9 cellular contexts compared by ENCODE assay signal in the genomic region with DNA sequence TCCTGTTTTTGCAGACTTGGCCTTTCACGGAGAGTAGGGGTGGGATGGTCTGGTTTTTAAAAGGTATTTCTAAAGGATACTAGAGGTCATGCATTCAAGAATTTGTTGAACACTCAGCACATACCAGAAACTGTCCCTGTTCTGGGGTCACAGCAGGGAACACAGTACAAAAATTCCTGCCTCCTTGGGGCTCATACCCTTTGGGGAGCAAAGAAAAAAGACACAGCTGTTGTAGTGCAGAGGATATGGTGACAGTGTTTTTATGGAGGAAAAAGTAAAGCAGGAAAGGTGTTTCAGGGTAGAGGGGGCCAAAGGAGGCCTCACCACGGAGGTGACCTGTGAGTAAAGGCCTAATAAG. TPM values are rescaled to one million over a fixed set of nuclear protein-coding genes. Genes with fewer than 3 reads are reported as not detected.
DNase-seq lines count a peak whose midpoint lies in the region; ATAC-seq, FAIRE-seq and TF ChIP-seq lines count a peak whose summit lies in the region.
"Had no signal": no experiment of that assay in that cellular context is flagged by ENCODE, and none has a peak within 500 bp of the region (broad histone marks: within the 10 kb centered on the region; RNA-seq: fewer than 3 reads in every experiment).

No MANE protein-coding gene starts in this region.

- H3K27me3 ChIP-seq in PC-9 (ENCODE audit: insufficient read depth, low read depth) (no peaks in the 10 kb centered on the region), K562 (ENCODE audit: control insufficient read depth in 2 of 2, insufficient read depth in 2 of 2, low read length in 2 of 2) (no peaks in the 10 kb centered on the region), psoas muscle (ENCODE audit: insufficient read depth in 3 of 3, low read length in 2 of 3) (no peaks in the 10 kb centered on the region)

- H3K4me3 ChIP-seq in PC-9 (no peak overlapping the region), K562 (no peak overlapping the region), psoas muscle (no peak overlapping the region)

- H3K36me3 ChIP-seq in PC-9 (ENCODE audit: low read depth), result peaks cover 46% of the 10 kb centered on the region
- H3K36me3 ChIP-seq in K562 (ENCODE audit: control insufficient read depth, insufficient read depth, low read length), result peaks cover 55% of the 10 kb centered on the region
- H3K36me3 ChIP-seq in psoas muscle (ENCODE audit: insufficient read depth in 1 of 2, low read depth in 1 of 2), result peaks cover 13 to 56% of the 10 kb centered on the region in 2 donors

- H3F3A ChIP-seq in PC-9 (ENCODE audit: insufficient read depth, low read depth), result peaks cover 85% of the 10 kb centered on the region

- peaks cover 21% of the 10 kb centered on the region for H3K4me1 ChIP-seq in PC-9 (replicated peaks; ENCODE audit: insufficient read depth)
- peaks cover 58 to 70% of the 10 kb centered on the region in 2 experiments for H3K4me1 ChIP-seq in K562 (replicated peaks in 1 of 2; ENCODE audit: control insufficient read depth in 2 of 2, insufficient read depth in 2 of 2, low read length in 2 of 2)
- H3K4me1 ChIP-seq in psoas muscle, result peaks cover 19% of the 10 kb centered on the region

- peak overlapping the region in 1 of 2 experiments; percentile 75; a peak in 3 of 4 replicates for H3K9ac ChIP-seq in K562 (ENCODE audit: insufficient read depth in 1 of 2, low read depth in 2 of 2, low read length in 2 of 2)

- H3K9me1 ChIP-seq in K562 (ENCODE audit: control insufficient read depth, insufficient read depth, low read length), result peaks cover under 1% of the 10 kb centered on the region

- no peak for TF ChIP-seq EP300 in K562 (IDR thresholded peaks at IDR 0.05; ENCODE audit: low read length)

- H4K20me1 ChIP-seq in PC-9 (ENCODE audit: insufficient read depth), result peaks cover 70% of the 10 kb centered on the region
- peaks cover 48% of the 10 kb centered on the region for H4K20me1 ChIP-seq in K562 (replicated peaks; ENCODE audit: control insufficient read depth, insufficient read depth, low read length)

- TF ChIP-seq RAD21 in K562 (CRISPR knock-in tag; conservative IDR thresholded peaks at IDR 0.05 in 1 of 2, IDR thresholded peaks at IDR 0.05 in 1 of 2), result no peak

- no peak overlapping the region for H3K4me2 ChIP-seq in PC-9
- H3K4me2 ChIP-seq in K562 (ENCODE audit: insufficient read depth, low read length), result peak overlapping the region; percentile 56

- H3K79me2 ChIP-seq in PC-9 (ENCODE audit: low read depth) (peaks cover 32% of the 10 kb centered on the region), K562 (ENCODE audit: control insufficient read depth, insufficient read depth, low read length) (peaks cover 34% of the 10 kb centered on the region)

- CTCF ChIA-PET in PC-9 (lab: Charles Lee) (interaction anchor here (0.6 kb wide), 1 partner anchor 497 kb away, joined by 13 read pairs; no protein-coding TSS in a partner anchor), K562 (lab: Yijun Ruan, JAX; ENCODE audit: low intra/inter-chr PET ratio) (no interaction called here)

- no peak for TF ChIP-seq POLR2A in K562 (conservative IDR thresholded peaks at IDR 0.05)

- H3K9me3 ChIP-seq in PC-9 (ENCODE audit: insufficient read depth, low read depth) (no peaks in the 10 kb centered on the region), K562 (replicated peaks; ENCODE audit: control insufficient read depth, insufficient read depth, low read depth, low read length) (no peaks in the 10 kb centered on the region), psoas muscle (no peaks in the 10 kb centered on the region)

- intact Hi-C loops in PC-9 (cut with micrococcal nuclease; ENCODE audit: unreplicated experiment), result no loop called here
- intact Hi-C loops in K562 (cut with micrococcal nuclease), result loop anchor here (10.0 kb wide), 1 partner anchor 294 kb away; the partner anchor contains the start of gene TUT1
- intact Hi-C loops in psoas muscle (cut with DNase I), result no loop called here

- BruUV-seq in PC-9 (replicated peaks; lab: Mats Ljungman, UMichigan) (no TSS peak), K562 (replicated peaks; lab: Mats Ljungman, UMichigan) (no TSS peak)

- TF ChIP-seq CTCF in PC-9 (conservative IDR thresholded peaks at IDR 0.05) (no peak), K562 (IDR thresholded peaks at IDR 0.05 in 2 of 3, conservative IDR thresholded peaks at IDR 0.05 in 1 of 3; ENCODE audit: insufficient read depth in 2 of 3, low read depth in 1 of 3, low read length in 3 of 3) (no peak), psoas muscle (IDR thresholded peaks at IDR 0.05) (no peak)

- POLR2A ChIA-PET in PC-9 (lab: Charles Lee; ENCODE audit: unreplicated experiment), result no interaction called here
- POLR2A ChIA-PET in K562 (lab: Yijun Ruan, JAX), result interaction anchor here (0.6 to 13.1 kb wide), 20 partner anchors 7 to 215 kb away, joined by 3 to 180 read pairs (median 6); partner anchors contain the start of genes SLC3A2, STX5, TMEM179B and ZBTB3

- in situ Hi-C loops in K562 (cut with MboI), result no loop called here

- no peak for FAIRE-seq in K562 (lab: Jason Lieb, UNC)

- WGBS in K562 (ENCODE audit: insufficient coverage, low coverage, missing lambda C conversion rate), result 18% methylated on average over 2 of the region's 2 CpGs
- WGBS in psoas muscle, 3 donors, result 52 to 75% (median 62%) methylated on average over 2 of the region's 2 CpGs

- ATAC-seq in K562 (peak; percentile 35), psoas muscle (peak in 2 of 4 donors; percentile 3 to 8), GM18867 (IDR thresholded peaks at IDR 0.05; ENCODE audit: unreplicated experiment) (no peak)

- DNase-seq in PC-9 (no peak), K562 (ENCODE audit: extremely low read depth in 1 of 4, low spot score in 3 of 4) (no peak), psoas muscle (no peak), NCI-H510A (lab: John Stamatoyannopoulos, UW) (no peak)
- DNase-seq: activated CD4-positive, alpha-beta memory T cell treated with anti-CD3 and anti-CD28 coated beads, Interleukin-2, amount 10 ng/mL, durations not matched to agents 7 days and 5 days; NCI-H510A treated with DMSO at 0.1 percent for 48 hours had no signal

- H2AFZ ChIP-seq in PC-9, result no peak overlapping the region
- H2AFZ ChIP-seq in K562 (ENCODE audit: low read depth, low read length), result no peak overlapping the region

- H3K27ac ChIP-seq in PC-9, result peak overlapping the region; percentile 27
- peak overlapping the region; percentile 30 for H3K27ac ChIP-seq in K562 (ENCODE audit: extremely low read depth, low read depth, low read length)
- peak overlapping the region; percentile 12 for H3K27ac ChIP-seq in psoas muscle

- no peaks in the 10 kb centered on the region for H3K9me2 ChIP-seq in PC-9 (ENCODE audit: insufficient read depth)

RNA-seq across cellular contexts. Expression of gene SLC3A2, which starts 8.4 kb away (rescaled TPM):
- total RNA-seq in PC-9 (2021) (513 and 619 TPM in 2 replicates), K562 (2014; rRNA removed) (245 and 289 TPM in 2 replicates), K562 (2014; rRNA removed; fragmentation: Illumina TruSeq; extraction: Trizol) (214 and 276 TPM in 2 replicates), K562 (2015; rRNA removed; fragmentation: Illumina TruSeq; extraction: Trizol) (120 and 132 TPM in 2 replicates), K562 (2021) (255 and 276 TPM in 2 replicates), psoas muscle (100 to 1,000 TPM in 3 of 4 donors, 10 to 100 TPM in 1; 62.6 to 187 (median 132) TPM)
- total RNA-seq in K562 (2011; cell fraction: chromatin; rRNA removed; ENCODE audit: low replicate concordance), result 762 and 871 TPM in 2 replicates
- total RNA-seq in K562 (2011; cell fraction: nucleolus; rRNA removed), result 808 and 809 TPM in 2 replicates
- total RNA-seq in K562 (2011; cell fraction: nucleoplasm; rRNA removed), result 628 and 726 TPM in 2 replicates
- polyA plus RNA-seq in K562 (2011; rRNA removed) (282 and 323 TPM in 2 replicates), K562 (2014; fragmentation: Illumina TruSeq; extraction: Trizol) (183 and 221 TPM in 2 replicates), K562 (2014; fragmentation: Nextera tagmentation; extraction: Ambion mirVana) (10 to 100 TPM; 20.0 to 39.7 TPM), K562 (2014; rRNA removed) (254 and 296 TPM in 2 replicates), psoas muscle (100 to 1,000 TPM; 149 to 374 (median 208) TPM)
- polyA plus RNA-seq in K562 (2011; cell fraction: cytosol; rRNA removed), result 289 and 316 TPM in 2 replicates
- polyA plus RNA-seq in K562 (2011; cell fraction: nucleus; rRNA removed), result 1,169 and 1,253 TPM in 2 replicates
- polyA plus RNA-seq in K562 (2012), result 196 and 375 TPM in 2 replicates
- polyA minus RNA-seq in K562 (2011; rRNA and poly(A)+ RNA removed), result 168 and 173 TPM in 2 replicates
- 167 and 196 TPM in 2 replicates for polyA minus RNA-seq in K562 (2011; cell fraction: cytosol; rRNA and poly(A)+ RNA removed)
- 164 and 348 TPM in 2 replicates for polyA minus RNA-seq in K562 (2011; cell fraction: nucleus; rRNA and poly(A)+ RNA removed)

RNA-seq across cellular contexts. Expression of gene CHRM1, which starts 32.1 kb away (rescaled TPM):
- total RNA-seq in PC-9 (2021) (not detected in 2 replicates), K562 (2014; rRNA removed) (not detected in 2 replicates), K562 (2014; rRNA removed; fragmentation: Illumina TruSeq; extraction: Trizol) (not detected in 2 replicates), K562 (2015; rRNA removed; fragmentation: Illumina TruSeq; extraction: Trizol) (not detected in 2 replicates), K562 (2021) (not detected in 2 replicates), psoas muscle (not detected)
- total RNA-seq in K562 (2011; cell fraction: chromatin; rRNA removed; ENCODE audit: low replicate concordance), result not detected in 2 replicates
- not detected in 2 replicates for total RNA-seq in K562 (2011; cell fraction: nucleolus; rRNA removed)
- not detected in 2 replicates for total RNA-seq in K562 (2011; cell fraction: nucleoplasm; rRNA removed)
- polyA plus RNA-seq in K562 (2011; rRNA removed) (not detected in 2 replicates), K562 (2014; fragmentation: Illumina TruSeq; extraction: Trizol) (not detected in 2 replicates), K562 (2014; fragmentation: Nextera tagmentation; extraction: Ambion mirVana) (not detected), K562 (2014; rRNA removed) (not detected in 2 replicates), psoas muscle (under 1 TPM in 1 of 3 donors, not detected in 2; 0.06 TPM)
- not detected in 2 replicates for polyA plus RNA-seq in K562 (2011; cell fraction: cytosol; rRNA removed)
- not detected in 2 replicates for polyA plus RNA-seq in K562 (2011; cell fraction: nucleus; rRNA removed)
- polyA plus RNA-seq in K562 (2012), result not detected in 2 replicates
- not detected in 2 replicates for polyA minus RNA-seq in K562 (2011; rRNA and poly(A)+ RNA removed)
- polyA minus RNA-seq in K562 (2011; cell fraction: cytosol; rRNA and poly(A)+ RNA removed), result not detected in 2 replicates
- not detected in 2 replicates for polyA minus RNA-seq in K562 (2011; cell fraction: nucleus; rRNA and poly(A)+ RNA removed)
- total RNA-seq: activated CD4-positive, alpha-beta memory T cell treated with anti-CD3 and anti-CD28 coated beads, Interleukin-2, amount 10 ng/mL, durations not matched to agents 7 days and 5 days; fibroblast of villous mesenchyme; left lobe of liver had no signal

RNA-seq across cellular contexts. Expression of gene WDR74, which starts 49.7 kb away (rescaled TPM):
- 72.4 and 74.1 TPM in 2 replicates for total RNA-seq in PC-9 (2021)
- 146 and 260 TPM in 2 replicates for total RNA-seq in K562 (2011; cell fraction: chromatin; rRNA removed; ENCODE audit: low replicate concordance)
- total RNA-seq in K562 (2011; cell fraction: nucleolus; rRNA removed), result 230 and 252 TPM in 2 replicates
- 260 and 399 TPM in 2 replicates for total RNA-seq in K562 (2011; cell fraction: nucleoplasm; rRNA removed)
- total RNA-seq in K562 (2014; rRNA removed), result 210 and 239 TPM in 2 replicates
- total RNA-seq in K562 (2014; rRNA removed; fragmentation: Illumina TruSeq; extraction: Trizol), result 94.6 and 112 TPM in 2 replicates
- 122 and 128 TPM in 2 replicates for total RNA-seq in K562 (2015; rRNA removed; fragmentation: Illumina TruSeq; extraction: Trizol)
- total RNA-seq in K562 (2021), result 136 TPM in 2 replicates
- 87.2 and 92.0 TPM in 2 replicates for polyA plus RNA-seq in K562 (2011; rRNA removed)
- polyA plus RNA-seq in K562 (2011; cell fraction: cytosol; rRNA removed), result 101 and 156 TPM in 2 replicates
- polyA plus RNA-seq in K562 (2011; cell fraction: nucleus; rRNA removed), result 223 and 302 TPM in 2 replicates
- polyA plus RNA-seq in K562 (2012), result 75.1 and 119 TPM in 2 replicates
- 114 and 118 TPM in 2 replicates for polyA plus RNA-seq in K562 (2014; fragmentation: Illumina TruSeq; extraction: Trizol)
- 10 to 100 TPM; 32.7 to 46.2 TPM for polyA plus RNA-seq in K562 (2014; fragmentation: Nextera tagmentation; extraction: Ambion mirVana)
- 165 and 208 TPM in 2 replicates for polyA plus RNA-seq in K562 (2014; rRNA removed)
- 96.2 and 110 TPM in 2 replicates for polyA minus RNA-seq in K562 (2011; rRNA and poly(A)+ RNA removed)
- 51.0 and 53.7 TPM in 2 replicates for polyA minus RNA-seq in K562 (2011; cell fraction: cytosol; rRNA and poly(A)+ RNA removed)
- polyA minus RNA-seq in K562 (2011; cell fraction: nucleus; rRNA and poly(A)+ RNA removed), result 178 and 418 TPM in 2 replicates
- total RNA-seq in psoas muscle, result 10 to 100 TPM; 32.9 to 74.9 (median 54.2) TPM
- polyA plus RNA-seq in psoas muscle, result 100 to 1,000 TPM in 1 of 3 donors, 10 to 100 TPM in 2; 90.1 to 121 (median 92.5) TPM

RNA-seq across cellular contexts. Expression of gene TEX54, which starts 56.5 kb away (rescaled TPM):
- not detected in 2 replicates for total RNA-seq in PC-9 (2021)
- total RNA-seq in K562 (2011; cell fraction: chromatin; rRNA removed; ENCODE audit: low replicate concordance), result 0.93 TPM in 1 of 2 replicates, not detected in the other
- total RNA-seq in K562 (2011; cell fraction: nucleolus; rRNA removed), result 2.0 TPM in 1 of 2 replicates, not detected in the other
- 1.2 TPM in 1 of 2 replicates, not detected in the other for total RNA-seq in K562 (2011; cell fraction: nucleoplasm; rRNA removed)
- total RNA-seq in K562 (2014; rRNA removed), result not detected in 2 replicates
- not detected in 2 replicates for total RNA-seq in K562 (2014; rRNA removed; fragmentation: Illumina TruSeq; extraction: Trizol)
- not detected in 2 replicates for total RNA-seq in K562 (2015; rRNA removed; fragmentation: Illumina TruSeq; extraction: Trizol)
- total RNA-seq in K562 (2021), result not detected in 2 replicates
- not detected in 2 replicates for polyA plus RNA-seq in K562 (2011; rRNA removed)
- polyA plus RNA-seq in K562 (2011; cell fraction: cytosol; rRNA removed), result not detected in 2 replicates
- not detected in 2 replicates for polyA plus RNA-seq in K562 (2011; cell fraction: nucleus; rRNA removed)
- polyA plus RNA-seq in K562 (2012), result not detected in 2 replicates
- polyA plus RNA-seq in K562 (2014; fragmentation: Illumina TruSeq; extraction: Trizol), result not detected in 2 replicates
- polyA plus RNA-seq in K562 (2014; fragmentation: Nextera tagmentation; extraction: Ambion mirVana), result not detected
- not detected in 2 replicates for polyA plus RNA-seq in K562 (2014; rRNA removed)
- not detected in 2 replicates for polyA minus RNA-seq in K562 (2011; rRNA and poly(A)+ RNA removed)
- not detected in 2 replicates for polyA minus RNA-seq in K562 (2011; cell fraction: cytosol; rRNA and poly(A)+ RNA removed)
- not detected in 2 replicates for polyA minus RNA-seq in K562 (2011; cell fraction: nucleus; rRNA and poly(A)+ RNA removed)
- total RNA-seq in psoas muscle, result not detected
- polyA plus RNA-seq in psoas muscle, result not detected
- total RNA-seq: activated CD4-positive, alpha-beta memory T cell treated with anti-CD3 and anti-CD28 coated beads, Interleukin-2, amount 10 ng/mL, durations not matched to agents 7 days and 5 days; fibroblast of villous mesenchyme; left lobe of liver had no signal

RNA-seq across cellular contexts. Expression of gene STX5, which starts 57.3 kb away (rescaled TPM):
- total RNA-seq in PC-9 (2021) (61.9 and 65.8 TPM in 2 replicates), K562 (2014; rRNA removed) (24.3 and 28.3 TPM in 2 replicates), K562 (2014; rRNA removed; fragmentation: Illumina TruSeq; extraction: Trizol) (17.2 and 17.4 TPM in 2 replicates), K562 (2015; rRNA removed; fragmentation: Illumina TruSeq; extraction: Trizol) (19.4 TPM in 2 replicates), K562 (2021) (24.8 and 26.9 TPM in 2 replicates), psoas muscle (10 to 100 TPM; 16.0 to 24.6 (median 20.7) TPM)
- total RNA-seq in K562 (2011; cell fraction: chromatin; rRNA removed; ENCODE audit: low replicate concordance), result 46.3 and 74.6 TPM in 2 replicates
- total RNA-seq in K562 (2011; cell fraction: nucleolus; rRNA removed), result 33.7 and 41.5 TPM in 2 replicates
- total RNA-seq in K562 (2011; cell fraction: nucleoplasm; rRNA removed), result 38.8 and 41.1 TPM in 2 replicates
- polyA plus RNA-seq in K562 (2011; rRNA removed) (28.6 and 34.5 TPM in 2 replicates), K562 (2014; fragmentation: Illumina TruSeq; extraction: Trizol) (27.8 TPM in 2 replicates), K562 (2014; fragmentation: Nextera tagmentation; extraction: Ambion mirVana) (1 to 10 TPM; 2.8 to 3.6 TPM), K562 (2014; rRNA removed) (23.7 and 27.7 TPM in 2 replicates), psoas muscle (10 to 100 TPM; 18.2 to 21.1 (median 21.1) TPM)
- polyA plus RNA-seq in K562 (2011; cell fraction: cytosol; rRNA removed), result 35.9 and 38.3 TPM in 2 replicates
- polyA plus RNA-seq in K562 (2011; cell fraction: nucleus; rRNA removed), result 30.2 and 48.1 TPM in 2 replicates
- polyA plus RNA-seq in K562 (2012), result 22.3 and 69.5 TPM in 2 replicates
- polyA minus RNA-seq in K562 (2011; rRNA and poly(A)+ RNA removed), result 36.3 and 40.4 TPM in 2 replicates
- 14.2 and 15.6 TPM in 2 replicates for polyA minus RNA-seq in K562 (2011; cell fraction: cytosol; rRNA and poly(A)+ RNA removed)
- 18.3 and 23.7 TPM in 2 replicates for polyA minus RNA-seq in K562 (2011; cell fraction: nucleus; rRNA and poly(A)+ RNA removed)
